Comparison of ENCODE assay signal across 8 cellular contexts in genomic region chr2:43223412-43224040, GRCh38. TPM values are rescaled to one million over a fixed set of nuclear protein-coding genes. Genes with fewer than 3 reads are reported as not detected.
A peak's percentile ranks its signal among the peaks of the same experiment; 100 is the strongest.
DNase-seq lines count a peak whose midpoint lies in the region; ATAC-seq and TF ChIP-seq lines count a peak whose summit lies in the region.

No MANE protein-coding gene starts in this region.

- H3K9me3 ChIP-seq in right atrium auricular region, result no peaks in the 10 kb centered on the region
- H3K9me3 ChIP-seq in liver (ENCODE audit: control insufficient read depth in 4 of 4, low read length in 3 of 4), result no peaks in the 10 kb centered on the region
- no peaks in the 10 kb centered on the region for H3K9me3 ChIP-seq in thyroid gland

- intact Hi-C loops in cardiac septum (cut with DNase I) (loop anchor here (5.0 kb wide), 1 partner anchor 141 kb away; no protein-coding TSS in a partner anchor), thyroid gland (cut with DNase I) (loop anchor here (5.0 kb wide), 1 partner anchor 396 kb away; no protein-coding TSS in a partner anchor)

- ATAC-seq in HG02763 (IDR thresholded peaks at IDR 0.05; ENCODE audit: unreplicated experiment), result no peak

- no peak for TF ChIP-seq RAD21 in liver (IDR thresholded peaks at IDR 0.05)

- H3K4me3 ChIP-seq in right atrium auricular region (peak overlapping the region; percentile 79 to 92), astrocyte of the spinal cord (ENCODE audit: low read depth, low read length) (peak overlapping the region; percentile 67), liver (ENCODE audit: low read depth in 1 of 3, low read length in 3 of 3) (peak overlapping the region; percentile 52 to 97 (median 84)), thyroid gland (replicated peaks in 1 of 3) (peak overlapping the region; percentile 59 to 99 (median 91))

- peak overlapping the region; percentile 73 to 94 for H3K9ac ChIP-seq in liver (ENCODE audit: low read depth in 1 of 2, low read length in 2 of 2)

- DNase-seq in right atrium auricular region (ENCODE audit: low spot score), result no peak
- DNase-seq in cardiac septum (ENCODE audit: low spot score), result no peak
- DNase-seq in astrocyte of the spinal cord (ENCODE audit: low read depth, low spot score), result peak; percentile 55
- no peak for DNase-seq in thyroid gland
- DNase-seq in NCI-H1436 (lab: John Stamatoyannopoulos, UW), result no peak
- DNase-seq in stimulated activated CD8-positive, alpha-beta memory T cell treated with anti-CD3 and anti-CD28 coated beads, Interleukin-4, amount 100 ng/mL, for 48 hours, result no peak

- 8% methylated on average over 6 of the region's 6 CpGs for WGBS in liver
- WGBS in thyroid gland, 2 donors, result 0 to 4% methylated on average over 6 of the region's 6 CpGs

- H3K27me3 ChIP-seq in right atrium auricular region (no peaks in the 10 kb centered on the region), liver (ENCODE audit: control insufficient read depth in 4 of 4, insufficient read depth in 4 of 4, low read length in 3 of 4) (no peaks in the 10 kb centered on the region), thyroid gland (no peaks in the 10 kb centered on the region)

- peak overlapping the region; percentile 99 to 100 for H3K27ac ChIP-seq in right atrium auricular region
- peak overlapping the region in 1 of 2 donors; percentile 99 for H3K27ac ChIP-seq in liver (ENCODE audit: low read depth in 1 of 2, low read length in 2 of 2)
- H3K27ac ChIP-seq in thyroid gland, result peak overlapping the region; percentile 99 to 100 (median 100)

- TF ChIP-seq CTCF in right atrium auricular region (IDR thresholded peaks at IDR 0.05) (no peak), astrocyte of the spinal cord (IDR thresholded peaks at IDR 0.05; ENCODE audit: low read depth, low read length) (no peak), liver (IDR thresholded peaks at IDR 0.05; ENCODE audit: low read depth, low read length, missing input control) (no peak), thyroid gland (IDR thresholded peaks at IDR 0.05) (no peak)

- in situ Hi-C loops in astrocyte of the spinal cord (cut with HindIII; ENCODE audit: low sequenced_read_pairs), result no loop called here

- TF ChIP-seq POLR2A in thyroid gland (IDR thresholded peaks at IDR 0.05), result no peak

- H3K4me1 ChIP-seq in right atrium auricular region (peaks cover 0 to 64% of the 10 kb centered on the region in 2 donors), liver (ENCODE audit: control insufficient read depth in 4 of 4, insufficient read depth in 4 of 4, low read length in 3 of 4) (peaks cover 14 to 66% (median 53%) of the 10 kb centered on the region in 4 donors), thyroid gland (peaks cover 26 to 37% of the 10 kb centered on the region in 2 donors)

- peaks cover 35% of the 10 kb centered on the region for H3K36me3 ChIP-seq in right atrium auricular region
- peaks cover 0 to 8% (median 1%) of the 10 kb centered on the region in 4 donors for H3K36me3 ChIP-seq in liver (ENCODE audit: control insufficient read depth in 4 of 4, insufficient read depth in 3 of 4, low read depth in 1 of 4, low read length in 3 of 4)
- peaks cover 44 to 45% of the 10 kb centered on the region in 2 donors for H3K36me3 ChIP-seq in thyroid gland

TF ChIP-seq in liver, 16 proteins besides CTCF, POLR2A, EP300 and RAD21:
- TF ChIP-seq NR2F2 (IDR thresholded peaks at IDR 0.05) (no peak), YY1 (IDR thresholded peaks at IDR 0.05) (peak; percentile 13)
TF ChIP-seq in liver: peak in this region for 1.

RNA-seq across cellular contexts. Expression of gene ZFP36L2, which starts 2.9 kb away (rescaled TPM):
- total RNA-seq in right atrium auricular region (10 to 100 TPM; 43.2 to 47.3 TPM), cardiac septum (41.4 TPM), liver (10 to 100 TPM; 10.3 to 19.7 TPM), thyroid gland (100 to 1,000 TPM; 146 to 287 (median 172) TPM)
- 10 to 100 TPM; 18.1 to 26.8 TPM for polyA plus RNA-seq in liver
